In genomic region chr10:28587970-28588290, GRCh38 we compare ENCODE assay signal across 10 cellular contexts. TPM values are rescaled to one million over a fixed set of nuclear protein-coding genes. Genes with fewer than 3 reads are reported as not detected.
DNase-seq lines count a peak whose midpoint lies in the region; ATAC-seq and TF ChIP-seq lines count a peak whose summit lies in the region.
"Had no signal": no experiment of that assay in that cellular context is flagged by ENCODE, and none has a peak within 500 bp of the region (broad histone marks: within the 10 kb centered on the region; RNA-seq: fewer than 3 reads in every experiment).

No MANE protein-coding gene starts in this region.

- peaks cover 41% of the 10 kb centered on the region for H3K4me1 Mint-ChIP-seq in activated CD4-positive, alpha-beta T cell treated with anti-CD3 and anti-CD28 coated beads for 36 hours

- TF ChIP-seq CTCF in AG10803 (conservative IDR thresholded peaks at IDR 0.05; ENCODE audit: low read length), result peak; percentile 24

- H3K27ac Mint-ChIP-seq in activated CD4-positive, alpha-beta T cell treated with anti-CD3 and anti-CD28 coated beads for 36 hours, result no peak overlapping the region

- no peak for ATAC-seq in GM18867 (IDR thresholded peaks at IDR 0.05; ENCODE audit: unreplicated experiment)
- ATAC-seq in GM19351 (IDR thresholded peaks at IDR 0.05; ENCODE audit: unreplicated experiment), result no peak
- no peak for ATAC-seq in activated CD4-positive, alpha-beta T cell treated with anti-CD3 and anti-CD28 coated beads for 36 hours

- CTCF ChIA-PET in activated CD4-positive, alpha-beta T cell treated with anti-CD3 and anti-CD28 coated beads for 36 hours (lab: Charles Lee), result interaction anchor here (0.6 to 1.2 kb wide), 2 partner anchors 11 to 932 kb away, joined by 3 to 4 read pairs; no protein-coding TSS in a partner anchor

- intact Hi-C loops in activated CD4-positive, alpha-beta T cell treated with anti-CD3 and anti-CD28 coated beads for 36 hours (cut with DNase I, micrococcal nuclease), result no loop called here

- POLR2A ChIA-PET in activated CD4-positive, alpha-beta T cell treated with anti-CD3 and anti-CD28 coated beads for 36 hours (lab: Charles Lee), result interaction anchor here (0.6 kb wide), 1 partner anchor 29 kb away, joined by 3 read pairs; no protein-coding TSS in a partner anchor

- H3K27ac ChIP-seq in epithelial cell of prostate, result peak overlapping the region; percentile 4

- no peak overlapping the region for H3K4me3 Mint-ChIP-seq in activated CD4-positive, alpha-beta T cell treated with anti-CD3 and anti-CD28 coated beads for 36 hours

- H3K4me3 ChIP-seq in AG10803 (ENCODE audit: low read length), result no peak overlapping the region

- H3K36me3 Mint-ChIP-seq in activated CD4-positive, alpha-beta T cell treated with anti-CD3 and anti-CD28 coated beads for 36 hours (ENCODE audit: low read depth), result peaks cover 49% of the 10 kb centered on the region

- H3K9me3 Mint-ChIP-seq in activated CD4-positive, alpha-beta T cell treated with anti-CD3 and anti-CD28 coated beads for 36 hours (ENCODE audit: low read depth), result no peaks in the 10 kb centered on the region

- DNase-seq in AG10803 (ENCODE audit: low read depth) (peak; percentile 46), NCI-H226 (peak; percentile 67), epithelial cell of prostate (ENCODE audit: low read depth, low spot score) (no peak), myocyte (ENCODE audit: low read depth) (peak; percentile 35), NCI-H2029 treated with DMSO at 0.1 percent for 48 hours (lab: John Stamatoyannopoulos, UW) (no peak)
- no peak for DNase-seq in activated CD4-positive, alpha-beta T cell treated with anti-CD3 and anti-CD28 coated beads for 36 hours
- DNase-seq: NCI-H446 treated with DMSO at 0.1 percent for 48 hours; stimulated activated CD8-positive, alpha-beta memory T cell treated with anti-CD3 and anti-CD28 coated beads, Interleukin-4, amount 100 ng/mL, for 48 hours had no signal

- no peaks in the 10 kb centered on the region for H3K27me3 Mint-ChIP-seq in activated CD4-positive, alpha-beta T cell treated with anti-CD3 and anti-CD28 coated beads for 36 hours

RNA-seq across cellular contexts. Expression of gene WAC, which starts 55.0 kb away (rescaled TPM):
- 69.6 and 84.1 TPM in 2 replicates for total RNA-seq in myocyte
- 49.6 TPM for polyA plus RNA-seq in myocyte (2012)
- 100 to 1,000 TPM; 103 to 136 TPM for total RNA-seq in activated CD4-positive, alpha-beta T cell treated with anti-CD3 and anti-CD28 coated beads for 36 hours

Comparison
In these comparisons a context has a peak if more than half of its experiments do, and no peak if none do; other contexts are left out.
1. DNase-seq: peak in AG10803 (single experiment), NCI-H226 (single experiment) and myocyte (single experiment); none in epithelial cell of prostate (single experiment), NCI-H2029 treated with DMSO at 0.1 percent for 48 hours (single experiment) and activated CD4-positive, alpha-beta T cell treated with anti-CD3 and anti-CD28 coated beads for 36 hours (single experiment).